ENCODE assay signal across 20 cellular contexts in genomic region chr7:29974286-29974685, GRCh38.
"Had no signal": no experiment of that assay in that cellular context is flagged by ENCODE, and none has a peak within 500 bp of the region (broad histone marks: within the 10 kb centered on the region; RNA-seq: fewer than 3 reads in every experiment).

No MANE protein-coding gene starts in this region.

- DNase-seq: KBM-7, NCI-H1092, NCI-H1105 treated with DMSO at 0.1 percent for 48 hours, NCI-H1417 treated with DMSO at 0.1 percent for 48 hours, NCI-H146, NCI-H1694 treated with DMSO at 0.1 percent for 48 hours, NCI-H1930, NCI-H2081, NCI-H2107, NCI-H2227 treated with DMSO at 0.1 percent for 48 hours, NCI-H446, NCI-H510A, NCI-H524 treated with DMSO at 0.1 percent for 48 hours, NCI-H69, NCI-H774, PC-3, SHP77 treated with DMSO at 0.1 percent for 48 hours, SJCRH30 had no signal

- ATAC-seq: Panc1, PC-3, SK-N-SH treated with all-trans-retinoic acid at 6 μM for 48 hours had no signal
